Comparison of ENCODE assay signal across 16 cellular contexts in the genomic region with DNA sequence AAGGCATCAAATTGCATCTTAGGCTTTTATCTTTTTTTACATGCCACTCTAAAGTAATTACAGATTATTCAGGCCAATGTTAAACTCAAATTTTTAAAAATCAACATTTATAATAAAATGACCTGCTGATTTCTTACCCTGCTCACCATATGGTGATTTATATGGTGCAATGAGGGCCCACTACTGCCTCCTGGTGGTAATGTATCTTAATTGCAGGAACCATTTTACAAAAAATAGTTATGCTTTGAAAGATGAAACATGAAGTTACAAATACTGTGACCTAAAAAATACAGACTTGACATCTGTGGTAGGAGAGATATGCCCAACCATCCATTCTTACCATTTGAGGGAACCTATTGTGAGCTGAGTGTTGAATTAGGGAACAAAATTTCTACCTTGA.
DNase-seq lines count a peak whose midpoint lies in the region; ATAC-seq, FAIRE-seq and TF ChIP-seq lines count a peak whose summit lies in the region.
"Had no signal": no experiment of that assay in that cellular context is flagged by ENCODE, and none has a peak within 500 bp of the region (broad histone marks: within the 10 kb centered on the region; RNA-seq: fewer than 3 reads in every experiment).

No MANE protein-coding gene starts in this region.

- H3K36me3 Mint-ChIP-seq in endodermal cell (ENCODE audit: low read depth) (peaks cover 14% of the 10 kb centered on the region), progenitor cell of endocrine pancreas (ENCODE audit: insufficient read depth) (no peaks in the 10 kb centered on the region)
- H3K36me3 Mint-ChIP-seq: activated naive CD8-positive, alpha-beta T cell treated with anti-CD3 and anti-CD28 coated beads, Interleukin-2, amount 10 ng/mL, durations not matched to agents 7 days and 5 days had no signal

- H3K9ac ChIP-seq in MM.1S (ENCODE audit: low read length), result no peak overlapping the region
- no peak overlapping the region for H3K9ac ChIP-seq in endodermal cell (ENCODE audit: extremely low read depth, low read length, poor library complexity, severe bottlenecking)

- DNase-seq in DMS53 (lab: John Stamatoyannopoulos, UW) (peak; percentile 30), DMS53 treated with DMSO at 0.1 percent for 48 hours (lab: John Stamatoyannopoulos, UW; ENCODE audit: unreplicated experiment) (no peak), MM.1S (no peak), endodermal cell (no peak), progenitor cell of endocrine pancreas (ENCODE audit: low spot score, unreplicated experiment) (no peak), HuH-7 (ENCODE audit: low spot score) (no peak), GM12892 (ENCODE audit: insufficient read length) (no peak)
- DNase-seq: activated naive CD8-positive, alpha-beta T cell treated with anti-CD3 and anti-CD28 coated beads, Interleukin-2, amount 10 ng/mL, durations not matched to agents 7 days and 5 days; DMS153; gastrocnemius medialis; GOT3; mucosa of descending colon; NK-92 treated with Interleukin-12 subunit alpha and Interleukin-12 subunit beta, amount 100 ng/mL, for 24 hours had no signal

- TF ChIP-seq POLR2A in GM12892 (IDR thresholded peaks at IDR 0.05; ENCODE audit: low read depth, low read length), result no peak

- no peak for ATAC-seq in esophagus mucosa
- ATAC-seq: gastrocnemius medialis, mucosa of descending colon had no signal

- no peaks in the 10 kb centered on the region for H3K27me3 ChIP-seq in MM.1S (replicated peaks; ENCODE audit: insufficient read depth, low read length)
- no peaks in the 10 kb centered on the region for H3K27me3 ChIP-seq in endodermal cell (ENCODE audit: control insufficient read depth, insufficient read depth, low read length, poor library complexity, severe bottlenecking)
- H3K27me3 ChIP-seq: gastrocnemius medialis had no signal

- H3K4me1 ChIP-seq in MM.1S (ENCODE audit: low read length) (no peaks in the 10 kb centered on the region), endodermal cell (ENCODE audit: control insufficient read depth, insufficient read depth, low read length) (peaks cover 4% of the 10 kb centered on the region)
- H3K4me1 ChIP-seq: gastrocnemius medialis had no signal

- H4K20me1 ChIP-seq in MM.1S (ENCODE audit: insufficient read depth, low read length), result no peaks in the 10 kb centered on the region

- no peak overlapping the region for H2AFZ ChIP-seq in MM.1S (ENCODE audit: low read length)

- no peak for FAIRE-seq in GM12892 (lab: Jason Lieb, UNC)
- FAIRE-seq: A204.1, colon had no signal

- no peak overlapping the region for H3K4me2 ChIP-seq in MM.1S (ENCODE audit: low read depth, low read length)

- H3K9me3 Mint-ChIP-seq in endodermal cell (peaks cover 40% of the 10 kb centered on the region), progenitor cell of endocrine pancreas (ENCODE audit: low read depth) (peaks cover 12% of the 10 kb centered on the region)

- H3K4me3 Mint-ChIP-seq in endodermal cell (no peak overlapping the region), progenitor cell of endocrine pancreas (ENCODE audit: low read depth) (no peak overlapping the region)
- H3K4me3 Mint-ChIP-seq: activated naive CD8-positive, alpha-beta T cell treated with anti-CD3 and anti-CD28 coated beads, Interleukin-2, amount 10 ng/mL, durations not matched to agents 7 days and 5 days had no signal

- no peaks in the 10 kb centered on the region for H3K79me2 ChIP-seq in MM.1S (ENCODE audit: low read length)

- H3K4me3 ChIP-seq in MM.1S (ENCODE audit: low read length) (no peak overlapping the region), endodermal cell (ENCODE audit: low read length) (peak overlapping the region; percentile 37)
- H3K4me3 ChIP-seq: gastrocnemius medialis, mucosa of descending colon had no signal

- H3K36me3 ChIP-seq in MM.1S (replicated peaks; ENCODE audit: insufficient read depth, low read length), result no peaks in the 10 kb centered on the region
- H3K36me3 ChIP-seq in endodermal cell (ENCODE audit: control insufficient read depth, insufficient read depth, low read length), result peaks cover 6% of the 10 kb centered on the region
- H3K36me3 ChIP-seq: gastrocnemius medialis had no signal

- H3K27ac Mint-ChIP-seq in endodermal cell (no peak overlapping the region), progenitor cell of endocrine pancreas (no peak overlapping the region)
- H3K27ac Mint-ChIP-seq: activated naive CD8-positive, alpha-beta T cell treated with anti-CD3 and anti-CD28 coated beads, Interleukin-2, amount 10 ng/mL, durations not matched to agents 7 days and 5 days had no signal

- no peaks in the 10 kb centered on the region for H3F3A ChIP-seq in MM.1S (ENCODE audit: insufficient read depth, low read length)

- H3K4me1 Mint-ChIP-seq in endodermal cell (peaks cover 34% of the 10 kb centered on the region), progenitor cell of endocrine pancreas (ENCODE audit: low read depth) (peaks cover 3% of the 10 kb centered on the region)
- H3K4me1 Mint-ChIP-seq: activated naive CD8-positive, alpha-beta T cell treated with anti-CD3 and anti-CD28 coated beads, Interleukin-2, amount 10 ng/mL, durations not matched to agents 7 days and 5 days had no signal

- H3K9me3 ChIP-seq in MM.1S (replicated peaks; ENCODE audit: insufficient read depth, low read length) (no peaks in the 10 kb centered on the region), endodermal cell (ENCODE audit: control insufficient read depth, low read length) (peaks cover 70% of the 10 kb centered on the region)

- TF ChIP-seq CTCF in MM.1S (IDR thresholded peaks at IDR 0.05; ENCODE audit: low read length), result peak; percentile 43
- TF ChIP-seq CTCF in endodermal cell (conservative IDR thresholded peaks at IDR 0.05), result peak; percentile 73
- TF ChIP-seq CTCF in progenitor cell of endocrine pancreas (IDR thresholded peaks at IDR 0.05; ENCODE audit: unreplicated experiment), result peak; percentile 31

- H3K27ac ChIP-seq in MM.1S (ENCODE audit: low read length), result no peak overlapping the region
- no peak overlapping the region for H3K27ac ChIP-seq in endodermal cell (ENCODE audit: low read depth, low read length)
- H3K27ac ChIP-seq: gastrocnemius medialis had no signal

- H3K9me2 ChIP-seq in MM.1S (replicated peaks; ENCODE audit: insufficient read depth, low read length), result no peaks in the 10 kb centered on the region

- H3K27me3 Mint-ChIP-seq in endodermal cell (ENCODE audit: insufficient read depth) (no peaks in the 10 kb centered on the region), progenitor cell of endocrine pancreas (no peaks in the 10 kb centered on the region)
- H3K27me3 Mint-ChIP-seq: activated naive CD8-positive, alpha-beta T cell treated with anti-CD3 and anti-CD28 coated beads, Interleukin-2, amount 10 ng/mL, durations not matched to agents 7 days and 5 days had no signal
